ENCODE assay signal across 1 cellular context in the genomic region with DNA sequence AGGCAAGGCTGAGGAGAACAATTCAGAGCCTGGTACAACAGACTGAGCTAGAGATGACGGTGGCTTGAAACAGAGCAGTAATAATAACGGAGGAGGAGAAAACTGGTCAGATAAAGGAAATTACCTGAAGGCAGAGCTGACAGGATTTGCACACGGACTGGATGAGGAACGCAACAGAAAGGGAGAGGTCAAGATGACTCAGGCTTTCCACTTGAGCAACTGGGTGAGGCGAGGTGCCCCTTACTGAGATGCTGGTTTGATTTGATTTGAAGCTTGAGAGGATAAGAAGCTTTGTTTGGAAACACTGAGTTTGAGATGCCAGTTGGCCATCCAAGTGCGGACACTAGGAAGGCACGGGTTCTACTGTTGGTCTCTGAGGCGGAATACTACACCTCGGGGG.
TF ChIP-seq lines count a peak whose summit lies in the region.

No MANE protein-coding gene starts in this region.

TF ChIP-seq in HCT116, 20 proteins besides CTCF, POLR2A, EP300 and RAD21 (continued from another document):
- TF ChIP-seq EZH2 (IDR thresholded peaks at IDR 0.05) = no peak
- no peak for TF ChIP-seq EZH2phosphoT487 (IDR thresholded peaks at IDR 0.05; ENCODE audit: borderline replicate concordance)
- peak; percentile 77 for TF ChIP-seq SP1 (IDR thresholded peaks at IDR 0.05; ENCODE audit: low read depth)
- TF ChIP-seq EGR1 (IDR thresholded peaks at IDR 0.05; ENCODE audit: low read depth) = no peak
- no peak for TF ChIP-seq ELF1 (IDR thresholded peaks at IDR 0.05; ENCODE audit: borderline replicate concordance, low read depth)
- TF ChIP-seq, protein P1, sequence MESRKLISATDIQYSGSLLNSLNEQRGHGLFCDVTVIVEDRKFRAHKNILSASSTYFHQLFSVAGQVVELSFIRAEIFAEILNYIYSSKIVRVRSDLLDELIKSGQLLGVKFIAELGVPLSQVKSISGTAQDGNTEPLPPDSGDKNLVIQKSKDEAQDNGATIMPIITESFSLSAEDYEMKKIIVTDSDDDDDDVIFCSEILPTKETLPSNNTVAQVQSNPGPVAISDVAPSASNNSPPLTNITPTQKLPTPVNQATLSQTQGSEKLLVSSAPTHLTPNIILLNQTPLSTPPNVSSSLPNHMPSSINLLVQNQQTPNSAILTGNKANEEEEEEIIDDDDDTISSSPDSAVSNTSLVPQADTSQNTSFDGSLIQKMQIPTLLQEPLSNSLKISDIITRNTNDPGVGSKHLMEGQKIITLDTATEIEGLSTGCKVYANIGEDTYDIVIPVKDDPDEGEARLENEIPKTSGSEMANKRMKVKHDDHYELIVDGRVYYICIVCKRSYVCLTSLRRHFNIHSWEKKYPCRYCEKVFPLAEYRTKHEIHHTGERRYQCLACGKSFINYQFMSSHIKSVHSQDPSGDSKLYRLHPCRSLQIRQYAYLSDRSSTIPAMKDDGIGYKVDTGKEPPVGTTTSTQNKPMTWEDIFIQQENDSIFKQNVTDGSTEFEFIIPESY (IDR thresholded peaks at IDR 0.05; ENCODE audit: extremely low read depth, insufficient replicate concordance, low read length) = no peak
- TF ChIP-seq YY1 (IDR thresholded peaks at IDR 0.05; ENCODE audit: extremely low read depth, insufficient replicate concordance, low read depth, low read length) = no peak
